26 cellular contexts compared by ENCODE assay signal in genomic region chr5:177077335-177077734, GRCh38. TPM values are rescaled to one million over a fixed set of nuclear protein-coding genes. Genes with fewer than 3 reads are reported as not detected.
DNase-seq lines count a peak whose midpoint lies in the region; ATAC-seq, FAIRE-seq and TF ChIP-seq lines count a peak whose summit lies in the region.
"Had no signal": no experiment of that assay in that cellular context is flagged by ENCODE, and none has a peak within 500 bp of the region (broad histone marks: within the 10 kb centered on the region; RNA-seq: fewer than 3 reads in every experiment).

No MANE protein-coding gene starts in this region.

- no peaks in the 10 kb centered on the region for H3K36me3 ChIP-seq in K562 (ENCODE audit: control insufficient read depth, insufficient read depth, low read length)
- H3K36me3 ChIP-seq: uterus had no signal

- no peak for TF ChIP-seq CTCF in K562 (IDR thresholded peaks at IDR 0.05 in 2 of 3, conservative IDR thresholded peaks at IDR 0.05 in 1 of 3; ENCODE audit: insufficient read depth in 2 of 3, low read depth in 1 of 3, low read length in 3 of 3)

- H3K4me1 Mint-ChIP-seq in stimulated activated effector memory CD8-positive, alpha-beta T cell treated with anti-CD3 and anti-CD28 coated beads, Interleukin-12 subunit alpha, Interleukin-12 subunit beta, amount 100 ng/mL, for 72 hours = no peaks in the 10 kb centered on the region
- H3K4me1 Mint-ChIP-seq: activated naive CD8-positive, alpha-beta T cell treated with anti-CD3 and anti-CD28 coated beads for 36 hours; central memory CD8-positive, alpha-beta T cell; IgD-negative memory B cell; mesothelial cell of epicardium; natural killer cell had no signal

- in situ Hi-C loops in K562 (cut with MboI) = no loop called here

- no peak for FAIRE-seq in K562 (lab: Jason Lieb, UNC)
- FAIRE-seq: islet of Langerhans had no signal

- BruUV-seq in K562 (replicated peaks; lab: Mats Ljungman, UMichigan) = no TSS peak

- no peak overlapping the region for H3K4me3 Mint-ChIP-seq in stimulated activated effector memory CD8-positive, alpha-beta T cell treated with anti-CD3 and anti-CD28 coated beads, Interleukin-12 subunit alpha, Interleukin-12 subunit beta, amount 100 ng/mL, for 72 hours
- H3K4me3 Mint-ChIP-seq: activated B cell treated with CpG ODN at 0.5 μM for 24 hours; activated naive CD8-positive, alpha-beta T cell treated with anti-CD3 and anti-CD28 coated beads for 36 hours; central memory CD8-positive, alpha-beta T cell; IgD-negative memory B cell; mesothelial cell of epicardium; natural killer cell; stimulated activated naive CD8-positive, alpha-beta T cell treated with anti-CD3 and anti-CD28 coated beads, Interleukin-15, Interleukin-2, amounts not matched to agents 100 ng/mL and 50 ng/mL, for 24 hours had no signal

- peaks cover 0 to 5% of the 10 kb centered on the region in 2 donors for H3K36me3 Mint-ChIP-seq in activated naive CD4-positive, alpha-beta T cell treated with anti-CD3 and anti-CD28 coated beads, Interleukin-2, amount 50 U/mL, for 72 hours
- H3K36me3 Mint-ChIP-seq in stimulated activated effector memory CD8-positive, alpha-beta T cell treated with anti-CD3 and anti-CD28 coated beads, Interleukin-12 subunit alpha, Interleukin-12 subunit beta, amount 100 ng/mL, for 72 hours = peaks cover 7% of the 10 kb centered on the region
- H3K36me3 Mint-ChIP-seq: natural killer cell had no signal

- TF ChIP-seq EP300 in Ishikawa (IDR thresholded peaks at IDR 0.05; ENCODE audit: borderline replicate concordance) = no peak
- TF ChIP-seq EP300 in K562 (IDR thresholded peaks at IDR 0.05; ENCODE audit: low read length) = no peak

- H2AFZ ChIP-seq in K562 (ENCODE audit: low read depth, low read length) = no peak overlapping the region
- H2AFZ ChIP-seq: GM23248 had no signal

- no peak overlapping the region for H3K4me2 ChIP-seq in K562 (ENCODE audit: insufficient read depth, low read length)

- POLR2A ChIA-PET in K562 (lab: Yijun Ruan, JAX) = interaction anchor here (0.6 to 0.7 kb wide), 2 partner anchors 363 to 995 kb away, joined by 3 read pairs; no protein-coding TSS in a partner anchor

- H3K9me3 Mint-ChIP-seq in activated naive CD4-positive, alpha-beta T cell treated with anti-CD3 and anti-CD28 coated beads, Interleukin-2, amount 50 U/mL, for 72 hours = no peaks in the 10 kb centered on the region
- no peaks in the 10 kb centered on the region for H3K9me3 Mint-ChIP-seq in stimulated activated effector memory CD8-positive, alpha-beta T cell treated with anti-CD3 and anti-CD28 coated beads, Interleukin-12 subunit alpha, Interleukin-12 subunit beta, amount 100 ng/mL, for 72 hours
- H3K9me3 Mint-ChIP-seq: activated B cell treated with CpG ODN at 0.5 μM for 24 hours; activated naive CD8-positive, alpha-beta T cell treated with anti-CD3 and anti-CD28 coated beads for 36 hours; central memory CD8-positive, alpha-beta T cell; IgD-negative memory B cell; mesothelial cell of epicardium; natural killer cell; stimulated activated naive CD8-positive, alpha-beta T cell treated with anti-CD3 and anti-CD28 coated beads, Interleukin-15, Interleukin-2, amounts not matched to agents 100 ng/mL and 50 ng/mL, for 24 hours had no signal

- H3K27ac ChIP-seq in K562 (ENCODE audit: extremely low read depth, low read depth, low read length) = no peak overlapping the region
- H3K27ac ChIP-seq: GM23248, uterus had no signal

- CTCF ChIA-PET in K562 (lab: Yijun Ruan, JAX; ENCODE audit: low intra/inter-chr PET ratio) = no interaction called here

- H3K4me3 ChIP-seq in K562 = no peak overlapping the region
- H3K4me3 ChIP-seq: GM23248, MG63, uterus had no signal

- 29% methylated on average over 2 of the region's 2 CpGs for WGBS in K562 (ENCODE audit: insufficient coverage, low coverage, missing lambda C conversion rate)

- H3K27me3 ChIP-seq in K562 (ENCODE audit: control insufficient read depth in 2 of 2, insufficient read depth in 2 of 2, low read length in 2 of 2) = no peaks in the 10 kb centered on the region
- H3K27me3 ChIP-seq: MG63, uterus had no signal

- no peak for TF ChIP-seq RAD21 in Ishikawa (IDR thresholded peaks at IDR 0.05; ENCODE audit: low read depth)
- TF ChIP-seq RAD21 in K562 (CRISPR knock-in tag; conservative IDR thresholded peaks at IDR 0.05 in 1 of 2, IDR thresholded peaks at IDR 0.05 in 1 of 2) = no peak

- no peaks in the 10 kb centered on the region for H3K79me2 ChIP-seq in K562 (ENCODE audit: control insufficient read depth, insufficient read depth, low read length)

- TF ChIP-seq POLR2A in K562 (conservative IDR thresholded peaks at IDR 0.05) = no peak

- H3K9ac ChIP-seq in K562 (ENCODE audit: insufficient read depth in 1 of 2, low read depth in 2 of 2, low read length in 2 of 2) = no peak overlapping the region
- H3K9ac ChIP-seq: GM23248 had no signal

- H3K9me1 ChIP-seq in K562 (ENCODE audit: control insufficient read depth, insufficient read depth, low read length) = no peaks in the 10 kb centered on the region

- H3K4me1 ChIP-seq in K562 (replicated peaks in 1 of 2; ENCODE audit: control insufficient read depth in 2 of 2, insufficient read depth in 2 of 2, low read length in 2 of 2) = peaks cover 0 to 5% of the 10 kb centered on the region in 2 experiments; a peak in 2 of 5 replicates
- H3K4me1 ChIP-seq: uterus had no signal

- no peaks in the 10 kb centered on the region for H4K20me1 ChIP-seq in K562 (replicated peaks; ENCODE audit: control insufficient read depth, insufficient read depth, low read length)

- no peak for DNase-seq in activated naive CD4-positive, alpha-beta T cell treated with anti-CD3 and anti-CD28 coated beads, Interleukin-2, amount 50 U/mL, for 72 hours (ENCODE audit: low spot score in 2 of 2)
- DNase-seq in activated naive CD4-positive, alpha-beta T cell treated with anti-CD3 and anti-CD28 coated beads, Interleukin-2, amount 50 U/mL, for 16 hours = no peak
- DNase-seq in K562 (ENCODE audit: extremely low read depth in 1 of 4, low spot score in 3 of 4) (no peak), epidermal melanocyte (ENCODE audit: insufficient read length, low spot score) (no peak), NCI-H1694 treated with DMSO at 0.1 percent for 48 hours (lab: John Stamatoyannopoulos, UW) (no peak), Ammon's horn (ENCODE audit: low spot score) (no peak)
- no peak for DNase-seq in stimulated activated effector memory CD8-positive, alpha-beta T cell treated with anti-CD3 and anti-CD28 coated beads, Interleukin-12 subunit alpha, Interleukin-12 subunit beta, amount 100 ng/mL, for 72 hours (ENCODE audit: low spot score in 2 of 2)
- DNase-seq: activated B cell treated with CpG ODN at 0.5 μM for 24 hours; activated CD4-positive, alpha-beta T cell treated with anti-CD3 and anti-CD28 coated beads, Interleukin-2, amount 50 U/mL, for 1 hour; activated naive CD8-positive, alpha-beta T cell treated with anti-CD3 and anti-CD28 coated beads for 36 hours; DMS53; GDM1; GM23248; left ventricle myocardium superior; MG63; natural killer cell; NCI-H1417; NCI-H510A treated with DMSO at 0.1 percent for 48 hours; SHP77; uterus had no signal

- no peak for ATAC-seq in activated naive CD4-positive, alpha-beta T cell treated with anti-CD3 and anti-CD28 coated beads, Interleukin-2, amount 50 U/mL, for 72 hours
- peak; percentile 75 for ATAC-seq in K562
- no peak for ATAC-seq in stimulated activated effector memory CD8-positive, alpha-beta T cell treated with anti-CD3 and anti-CD28 coated beads, Interleukin-12 subunit alpha, Interleukin-12 subunit beta, amount 100 ng/mL, for 72 hours
- ATAC-seq: left ventricle myocardium superior, natural killer cell had no signal

- H3K9me3 ChIP-seq in K562 (replicated peaks; ENCODE audit: control insufficient read depth, insufficient read depth, low read depth, low read length) = no peaks in the 10 kb centered on the region
- H3K9me3 ChIP-seq: MG63, uterus had no signal

- H3K27ac Mint-ChIP-seq in activated naive CD4-positive, alpha-beta T cell treated with anti-CD3 and anti-CD28 coated beads, Interleukin-2, amount 50 U/mL, for 72 hours = peak overlapping the region; percentile 11 to 45
- peak overlapping the region; percentile 45 for H3K27ac Mint-ChIP-seq in stimulated activated effector memory CD8-positive, alpha-beta T cell treated with anti-CD3 and anti-CD28 coated beads, Interleukin-12 subunit alpha, Interleukin-12 subunit beta, amount 100 ng/mL, for 72 hours
- H3K27ac Mint-ChIP-seq: activated B cell treated with CpG ODN at 0.5 μM for 24 hours; activated naive CD8-positive, alpha-beta T cell treated with anti-CD3 and anti-CD28 coated beads for 36 hours; mesothelial cell of epicardium; natural killer cell; stimulated activated naive CD8-positive, alpha-beta T cell treated with anti-CD3 and anti-CD28 coated beads, Interleukin-15, Interleukin-2, amounts not matched to agents 100 ng/mL and 50 ng/mL, for 24 hours had no signal

- intact Hi-C loops in K562 (cut with micrococcal nuclease) = no loop called here

RNA-seq across cellular contexts. Expression of gene FGFR4, which starts 9.4 kb away (rescaled TPM):
- total RNA-seq in activated naive CD4-positive, alpha-beta T cell treated with anti-CD3 and anti-CD28 coated beads, Interleukin-2, amount 50 U/mL, for 72 hours = 1 to 10 TPM in 1 of 2 donors, under 1 TPM in 1; 0.75 to 2.3 TPM
- 41.6 and 132 TPM in 2 replicates for total RNA-seq in K562 (2011; cell fraction: chromatin; rRNA removed; ENCODE audit: low replicate concordance)
- 128 and 136 TPM in 2 replicates for total RNA-seq in K562 (2011; cell fraction: nucleolus; rRNA removed)
- 69.4 and 76.7 TPM in 2 replicates for total RNA-seq in K562 (2011; cell fraction: nucleoplasm; rRNA removed)
- total RNA-seq in K562 (2014; rRNA removed) = 19.1 and 25.8 TPM in 2 replicates
- 2.5 and 5.2 TPM in 2 replicates for total RNA-seq in K562 (2014; rRNA removed; fragmentation: Illumina TruSeq; extraction: Trizol)
- total RNA-seq in K562 (2015; rRNA removed; fragmentation: Illumina TruSeq; extraction: Trizol) = 7.5 and 7.8 TPM in 2 replicates
- total RNA-seq in K562 (2021) = 32.2 and 35.4 TPM in 2 replicates
- polyA plus RNA-seq in K562 (2011; rRNA removed) = 14.8 and 21.0 TPM in 2 replicates
- polyA plus RNA-seq in K562 (2011; cell fraction: cytosol; rRNA removed) = 21.8 and 41.8 TPM in 2 replicates
- 77.2 and 115 TPM in 2 replicates for polyA plus RNA-seq in K562 (2011; cell fraction: nucleus; rRNA removed)
- polyA plus RNA-seq in K562 (2012) = 11.4 and 14.2 TPM in 2 replicates
- polyA plus RNA-seq in K562 (2014; fragmentation: Illumina TruSeq; extraction: Trizol) = 7.0 and 15.9 TPM in 2 replicates
- polyA plus RNA-seq in K562 (2014; fragmentation: Nextera tagmentation; extraction: Ambion mirVana) = under 1 TPM; 0.76 to 0.89 TPM
- polyA plus RNA-seq in K562 (2014; rRNA removed) = 17.9 and 24.9 TPM in 2 replicates
- polyA minus RNA-seq in K562 (2011; rRNA and poly(A)+ RNA removed) = 7.1 and 8.8 TPM in 2 replicates
- polyA minus RNA-seq in K562 (2011; cell fraction: cytosol; rRNA and poly(A)+ RNA removed) = 19.2 and 19.8 TPM in 2 replicates
- 29.4 and 31.4 TPM in 2 replicates for polyA minus RNA-seq in K562 (2011; cell fraction: nucleus; rRNA and poly(A)+ RNA removed)
- total RNA-seq: GM23248 had no signal

RNA-seq across cellular contexts. Expression of gene ZNF346, which starts 54.8 kb away (rescaled TPM):
- 10 to 100 TPM; 20.7 to 24.3 TPM for total RNA-seq in activated naive CD4-positive, alpha-beta T cell treated with anti-CD3 and anti-CD28 coated beads, Interleukin-2, amount 50 U/mL, for 72 hours
- total RNA-seq in K562 (2011; cell fraction: chromatin; rRNA removed; ENCODE audit: low replicate concordance) = 84.4 and 88.6 TPM in 2 replicates
- total RNA-seq in K562 (2011; cell fraction: nucleolus; rRNA removed) = 41.8 and 47.2 TPM in 2 replicates
- 67.8 and 84.8 TPM in 2 replicates for total RNA-seq in K562 (2011; cell fraction: nucleoplasm; rRNA removed)
- total RNA-seq in K562 (2014; rRNA removed) (19.5 and 29.8 TPM in 2 replicates), K562 (2014; rRNA removed; fragmentation: Illumina TruSeq; extraction: Trizol) (20.1 and 23.1 TPM in 2 replicates), K562 (2015; rRNA removed; fragmentation: Illumina TruSeq; extraction: Trizol) (20.8 and 21.8 TPM in 2 replicates), K562 (2021) (20.5 and 21.1 TPM in 2 replicates)
- polyA plus RNA-seq in K562 (2011; rRNA removed) (21.7 and 24.6 TPM in 2 replicates), K562 (2014; fragmentation: Illumina TruSeq; extraction: Trizol) (24.8 and 25.1 TPM in 2 replicates), K562 (2014; fragmentation: Nextera tagmentation; extraction: Ambion mirVana) (1 to 10 TPM; 5.0 to 6.5 TPM), K562 (2014; rRNA removed) (16.8 and 20.2 TPM in 2 replicates)
- 21.5 and 22.3 TPM in 2 replicates for polyA plus RNA-seq in K562 (2011; cell fraction: cytosol; rRNA removed)
- 27.9 and 29.2 TPM in 2 replicates for polyA plus RNA-seq in K562 (2011; cell fraction: nucleus; rRNA removed)
- 16.4 and 19.9 TPM in 2 replicates for polyA plus RNA-seq in K562 (2012)
- polyA minus RNA-seq in K562 (2011; rRNA and poly(A)+ RNA removed) = 24.4 and 25.1 TPM in 2 replicates
- polyA minus RNA-seq in K562 (2011; cell fraction: cytosol; rRNA and poly(A)+ RNA removed) = 11.6 and 18.0 TPM in 2 replicates
- polyA minus RNA-seq in K562 (2011; cell fraction: nucleus; rRNA and poly(A)+ RNA removed) = 14.3 and 22.0 TPM in 2 replicates

RNA-seq across cellular contexts. Expression of gene NSD1, which starts 56.2 kb away (rescaled TPM):
- total RNA-seq in activated naive CD4-positive, alpha-beta T cell treated with anti-CD3 and anti-CD28 coated beads, Interleukin-2, amount 50 U/mL, for 72 hours = 10 to 100 TPM; 62.6 to 80.5 TPM
- 86.2 and 191 TPM in 2 replicates for total RNA-seq in K562 (2011; cell fraction: chromatin; rRNA removed; ENCODE audit: low replicate concordance)
- 42.7 and 55.9 TPM in 2 replicates for total RNA-seq in K562 (2011; cell fraction: nucleolus; rRNA removed)
- 72.0 and 78.1 TPM in 2 replicates for total RNA-seq in K562 (2011; cell fraction: nucleoplasm; rRNA removed)
- total RNA-seq in K562 (2014; rRNA removed) (27.7 and 29.5 TPM in 2 replicates), K562 (2014; rRNA removed; fragmentation: Illumina TruSeq; extraction: Trizol) (36.7 and 45.4 TPM in 2 replicates), K562 (2015; rRNA removed; fragmentation: Illumina TruSeq; extraction: Trizol) (39.1 TPM in 2 replicates), K562 (2021) (51.0 and 54.3 TPM in 2 replicates)
- polyA plus RNA-seq in K562 (2011; rRNA removed) (13.9 and 15.7 TPM in 2 replicates), K562 (2014; fragmentation: Illumina TruSeq; extraction: Trizol) (20.9 and 24.7 TPM in 2 replicates), K562 (2014; fragmentation: Nextera tagmentation; extraction: Ambion mirVana) (1 to 10 TPM; 3.8 to 5.5 TPM), K562 (2014; rRNA removed) (12.4 and 15.8 TPM in 2 replicates)
- 8.4 and 10.3 TPM in 2 replicates for polyA plus RNA-seq in K562 (2011; cell fraction: cytosol; rRNA removed)
- polyA plus RNA-seq in K562 (2011; cell fraction: nucleus; rRNA removed) = 19.7 and 21.4 TPM in 2 replicates
- polyA plus RNA-seq in K562 (2012) = 16.7 and 20.4 TPM in 2 replicates
- 50.9 and 58.5 TPM in 2 replicates for polyA minus RNA-seq in K562 (2011; rRNA and poly(A)+ RNA removed)
- polyA minus RNA-seq in K562 (2011; cell fraction: cytosol; rRNA and poly(A)+ RNA removed) = 27.5 and 32.6 TPM in 2 replicates
- 31.2 and 53.8 TPM in 2 replicates for polyA minus RNA-seq in K562 (2011; cell fraction: nucleus; rRNA and poly(A)+ RNA removed)
